31 cellular contexts compared by ENCODE assay signal in genomic region chr20:1456300-1456699, GRCh38. TPM values are rescaled to one million over a fixed set of nuclear protein-coding genes. Genes with fewer than 3 reads are reported as not detected.
DNase-seq lines count a peak whose midpoint lies in the region; ATAC-seq, FAIRE-seq and TF ChIP-seq lines count a peak whose summit lies in the region.
"Had no signal": no experiment of that assay in that cellular context is flagged by ENCODE, and none has a peak within 500 bp of the region (broad histone marks: within the 10 kb centered on the region; RNA-seq: fewer than 3 reads in every experiment).

No MANE protein-coding gene starts in this region.

- dilution Hi-C loops in endothelial cell of umbilical vein (cut with MboI; ENCODE audit: extremely low pct_ligation_motif_present, low sequenced_read_pairs) = no loop called here

- POLR2A ChIA-PET in endothelial cell of umbilical vein (lab: Charles Lee) = no interaction called here

- peaks cover 13% of the 10 kb centered on the region for H3K9me3 ChIP-seq in SJCRH30 (replicated peaks)
- no peaks in the 10 kb centered on the region for H3K9me3 ChIP-seq in endothelial cell of umbilical vein (replicated peaks; ENCODE audit: control insufficient read depth, insufficient read depth, low read length)
- H3K9me3 ChIP-seq in mesodermal cell (ENCODE audit: control insufficient read depth, low read length) = no peaks in the 10 kb centered on the region
- H3K9me3 ChIP-seq: BE2C had no signal

- CTCF ChIA-PET in endothelial cell of umbilical vein (lab: Charles Lee) = interaction anchor here (1.3 to 3.3 kb wide), 3 partner anchors 10 to 74 kb away, joined by 3 to 19 read pairs (median 8); partner anchors contain the start of gene NSFL1C

- H3K79me2 ChIP-seq in endothelial cell of umbilical vein (ENCODE audit: control insufficient read depth, insufficient read depth, low read length) = peaks cover 19% of the 10 kb centered on the region

- FAIRE-seq in endothelial cell of umbilical vein (lab: Jason Lieb, UNC) = no peak
- FAIRE-seq: colon, G401.6 had no signal

- H3K27me3 ChIP-seq in SJCRH30 (no peaks in the 10 kb centered on the region), endothelial cell of umbilical vein (ENCODE audit: control insufficient read depth in 2 of 2, insufficient read depth in 2 of 2, low read length in 2 of 2) (no peaks in the 10 kb centered on the region)
- H3K27me3 ChIP-seq: BE2C, heart right ventricle had no signal

- H3K4me1 ChIP-seq in SJCRH30 = peaks cover 15% of the 10 kb centered on the region
- no peaks in the 10 kb centered on the region for H3K4me1 ChIP-seq in endothelial cell of umbilical vein (ENCODE audit: control insufficient read depth, extremely low read depth, insufficient read depth, low read length)
- H3K4me1 ChIP-seq in mesodermal cell (ENCODE audit: control insufficient read depth, insufficient read depth, low read length, poor library complexity, severe bottlenecking) = peaks cover 7% of the 10 kb centered on the region
- H3K4me1 ChIP-seq: BE2C, heart right ventricle had no signal

- H3K9me1 ChIP-seq in endothelial cell of umbilical vein (replicated peaks; ENCODE audit: control insufficient read depth, extremely low read depth, insufficient read depth, low read length) = no peaks in the 10 kb centered on the region

- ATAC-seq in GM21619 (IDR thresholded peaks at IDR 0.05; ENCODE audit: unreplicated experiment) (no peak), HG03442 (IDR thresholded peaks at IDR 0.05; ENCODE audit: unreplicated experiment) (no peak)
- ATAC-seq: activated CD8-positive, alpha-beta T cell treated with anti-CD3 and anti-CD28 coated beads for 36 hours; heart right ventricle; left colon; naive thymus-derived CD4-positive, alpha-beta T cell had no signal

- no peak overlapping the region for H3K4me2 ChIP-seq in endothelial cell of umbilical vein (ENCODE audit: insufficient read depth, low read length)

- H3K36me3 ChIP-seq in SJCRH30 (peaks cover 82% of the 10 kb centered on the region), endothelial cell of umbilical vein (ENCODE audit: control insufficient read depth in 2 of 2, extremely low read depth in 1 of 2, insufficient read depth in 2 of 2, low read length in 2 of 2) (peaks cover 50 to 62% of the 10 kb centered on the region in 2 experiments), mesodermal cell (ENCODE audit: control insufficient read depth, insufficient read depth, low read length) (peaks cover 95% of the 10 kb centered on the region)

- WGBS in mesodermal cell (ENCODE audit: insufficient coverage in 2 of 2), 2 experiments = 90 to 100% methylated on average over 2 of the region's 5 CpGs

- peak overlapping the region; percentile 69 for H3K27ac ChIP-seq in SJCRH30
- peak overlapping the region; percentile 15 for H3K27ac ChIP-seq in endothelial cell of umbilical vein (ENCODE audit: insufficient read depth, low read depth, low read length)
- H3K27ac ChIP-seq in mesodermal cell (ENCODE audit: low read depth, low read length, severe bottlenecking) = peak overlapping the region; percentile 33
- H3K27ac ChIP-seq: epithelial cell of prostate, heart right ventricle, HL-60, skin epidermis had no signal

- H3K9ac ChIP-seq in endothelial cell of umbilical vein (replicated peaks; ENCODE audit: extremely low read depth, insufficient read depth, low read length) = no peak overlapping the region

- TF ChIP-seq POLR2A in endothelial cell of umbilical vein (IDR thresholded peaks at IDR 0.05; ENCODE audit: low read depth, low read length) = no peak

- no TSS peak for BruUV-seq in endothelial cell of umbilical vein (replicated peaks; lab: Mats Ljungman, UMichigan)

- H3K4me3 ChIP-seq in SJCRH30 = no peak overlapping the region
- H3K4me3 ChIP-seq in endothelial cell of umbilical vein (replicated peaks in 1 of 3; ENCODE audit: insufficient read depth in 1 of 3, low read depth in 1 of 3, low read length in 3 of 3) = no peak overlapping the region
- no peak overlapping the region for H3K4me3 ChIP-seq in mesodermal cell (ENCODE audit: extremely low read depth, insufficient read depth, low read length, poor library complexity, severe bottlenecking)
- H3K4me3 ChIP-seq: heart right ventricle, skin epidermis had no signal

- TF ChIP-seq CTCF in endothelial cell of umbilical vein (IDR thresholded peaks at IDR 0.05; ENCODE audit: extremely low read depth in 1 of 2, insufficient read depth in 1 of 2, low read depth in 1 of 2, low read length in 2 of 2) = no peak
- TF ChIP-seq CTCF in GM13977 (IDR thresholded peaks at IDR 0.05; ENCODE audit: extremely low read depth, insufficient read depth, missing control alignments) = no peak

- DNase-seq in AG20443 (ENCODE audit: low spot score) = peak; percentile 32
- DNase-seq in SJCRH30 = no peak
- no peak for DNase-seq in endothelial cell of umbilical vein (ENCODE audit: low read depth, low spot score)
- no peak for DNase-seq in RPMI8226
- DNase-seq in GM13977 (ENCODE audit: low spot score) = no peak
- DNase-seq: activated CD4-positive, alpha-beta T cell treated with anti-CD3 and anti-CD28 coated beads for 1 hour; activated CD8-positive, alpha-beta T cell treated with anti-CD3 and anti-CD28 coated beads for 36 hours; activated gamma-delta T cell; activated naive CD8-positive, alpha-beta T cell treated with anti-CD3 and anti-CD28 coated beads, Interleukin-2, amount 10 ng/mL, durations not matched to agents 7 days and 5 days; BE2C; CD8-positive, alpha-beta memory T cell; DMS153; effector CD4-positive, alpha-beta T cell; foreskin fibroblast; heart right ventricle; Kasumi-1; left colon; naive thymus-derived CD4-positive, alpha-beta T cell; NCI-H510A; nucleus accumbens had no signal

- in situ Hi-C loops in GM13977 (cut with MboI; ENCODE audit: low pct_unique_long_range_greater_than_20kb, low sequenced_read_pairs, unreplicated experiment) = no loop called here

- no peaks in the 10 kb centered on the region for H4K20me1 ChIP-seq in endothelial cell of umbilical vein (replicated peaks; ENCODE audit: control insufficient read depth, extremely low read depth, insufficient read depth, low read length)

- intact Hi-C loops in endothelial cell of umbilical vein (cut with micrococcal nuclease) = no loop called here

- no peak overlapping the region for H2AFZ ChIP-seq in endothelial cell of umbilical vein (ENCODE audit: low read depth, low read length)

TF ChIP-seq in endothelial cell of umbilical vein, 7 proteins besides CTCF, POLR2A, EP300 and RAD21:
- TF ChIP-seq MYC (IDR thresholded peaks at IDR 0.05; ENCODE audit: low read depth, low read length) (no peak), FOS (IDR thresholded peaks at IDR 0.05; ENCODE audit: borderline replicate concordance, insufficient read depth, low read length) (no peak), MAX (IDR thresholded peaks at IDR 0.05; ENCODE audit: insufficient read depth, insufficient read length) (no peak)

RNA-seq across cellular contexts. Expression of gene NSFL1C, which starts 10.3 kb away (rescaled TPM):
- total RNA-seq in SJCRH30 (2014; rRNA removed; shearing (Covaris generic)) = 46.2 and 47.8 TPM in 2 replicates
- 95.7 and 107 TPM in 2 replicates for total RNA-seq in endothelial cell of umbilical vein
- polyA plus RNA-seq in endothelial cell of umbilical vein = 26.0 and 27.3 TPM in 2 replicates
- polyA plus RNA-seq in endothelial cell of umbilical vein (2011; cell fraction: cytosol; rRNA removed) = 30.0 and 35.5 TPM in 2 replicates
- polyA plus RNA-seq in endothelial cell of umbilical vein (2011; cell fraction: nucleus; rRNA removed) = 70.9 and 78.9 TPM in 2 replicates
- 88.1 and 119 TPM in 2 replicates for polyA plus RNA-seq in endothelial cell of umbilical vein (2012)
- 37.1 and 37.5 TPM in 2 replicates for polyA minus RNA-seq in endothelial cell of umbilical vein
- 10.5 TPM for polyA minus RNA-seq in endothelial cell of umbilical vein (2011; cell fraction: cytosol; rRNA and poly(A)+ RNA removed)
- polyA minus RNA-seq in endothelial cell of umbilical vein (2011; cell fraction: nucleus; rRNA and poly(A)+ RNA removed) = 64.1 and 74.2 TPM in 2 replicates
- 49.3 TPM for polyA plus RNA-seq in mesodermal cell (2013, experiment 1 of 2)
- polyA plus RNA-seq in mesodermal cell (2013, experiment 2 of 2) = 43.7 TPM

RNA-seq across cellular contexts. Expression of gene SIRPB2, which starts 34.9 kb away (rescaled TPM):
- not detected in 2 replicates for total RNA-seq in SJCRH30 (2014; rRNA removed; shearing (Covaris generic))
- total RNA-seq in endothelial cell of umbilical vein = 9.5 and 12.3 TPM in 2 replicates
- 18.8 and 19.7 TPM in 2 replicates for polyA plus RNA-seq in endothelial cell of umbilical vein
- 11.6 and 12.3 TPM in 2 replicates for polyA plus RNA-seq in endothelial cell of umbilical vein (2011; cell fraction: cytosol; rRNA removed)
- 33.3 and 33.7 TPM in 2 replicates for polyA plus RNA-seq in endothelial cell of umbilical vein (2011; cell fraction: nucleus; rRNA removed)
- 11.4 and 13.6 TPM in 2 replicates for polyA plus RNA-seq in endothelial cell of umbilical vein (2012)
- polyA minus RNA-seq in endothelial cell of umbilical vein = 44.1 and 46.0 TPM in 2 replicates
- polyA minus RNA-seq in endothelial cell of umbilical vein (2011; cell fraction: cytosol; rRNA and poly(A)+ RNA removed) = not detected
- 46.1 TPM in 2 replicates for polyA minus RNA-seq in endothelial cell of umbilical vein (2011; cell fraction: nucleus; rRNA and poly(A)+ RNA removed)
- 0.44 TPM for polyA plus RNA-seq in mesodermal cell (2013, experiment 1 of 2)
- 0.25 TPM for polyA plus RNA-seq in mesodermal cell (2013, experiment 2 of 2)
- total RNA-seq: activated CD8-positive, alpha-beta T cell treated with anti-CD3 and anti-CD28 coated beads for 36 hours; activated naive CD8-positive, alpha-beta T cell treated with anti-CD3 and anti-CD28 coated beads, Interleukin-2, amount 10 ng/mL, durations not matched to agents 7 days and 5 days; CD8-positive, alpha-beta memory T cell; OCI-LY7; renal cortical epithelial cell; T-helper 2 cell treated with Interferon-gamma antibody and Interleukin-4, amounts not matched to agents 100 ng/mL and 5 ng/mL, for 36 hours had no signal
- polyA plus RNA-seq: CD8-positive, alpha-beta memory T cell had no signal

Comparison
In these comparisons a context has a peak if more than half of its experiments do, and no peak if none do; other contexts are left out.
1. H3K27ac ChIP-seq: peak in every context shown above with its lines; median percentile 69 in SJCRH30; 33 in mesodermal cell; 15 in endothelial cell of umbilical vein.
2. RNA of gene SIRPB2, which starts 34.9 kb away (total RNA-seq): 9.5 to 12.3 TPM in endothelial cell of umbilical vein; not detected in SJCRH30; every median in the first group is over 10 times any median in the second.